In the genomic region with DNA sequence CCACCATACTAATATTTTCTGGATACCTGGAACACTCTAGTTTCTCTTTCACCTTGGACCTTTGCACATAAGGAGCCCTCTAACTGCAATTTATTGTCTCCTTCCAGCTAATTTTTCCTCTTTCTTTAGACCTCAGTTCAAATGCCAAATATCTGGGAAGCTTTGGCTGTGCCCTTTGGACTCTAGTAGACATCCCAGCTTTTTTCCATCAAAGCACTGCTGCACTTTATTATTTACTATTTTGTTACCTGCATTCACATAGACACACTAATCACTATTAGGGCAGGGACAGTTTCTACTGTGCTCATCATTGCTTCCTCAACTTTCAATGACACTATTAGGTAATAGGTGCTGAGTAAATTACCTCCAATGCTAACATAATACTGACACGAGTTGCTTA, we compare ENCODE assay signal across 18 cellular contexts. TPM values are rescaled to one million over a fixed set of nuclear protein-coding genes. Genes with fewer than 3 reads are reported as not detected.
DNase-seq lines count a peak whose midpoint lies in the region; ATAC-seq and TF ChIP-seq lines count a peak whose summit lies in the region.
"Had no signal": no experiment of that assay in that cellular context is flagged by ENCODE, and none has a peak within 500 bp of the region (broad histone marks: within the 10 kb centered on the region; RNA-seq: fewer than 3 reads in every experiment).

No MANE protein-coding gene starts in this region.

- no peak overlapping the region for H3K27ac Mint-ChIP-seq in activated T-cell treated with anti-CD3 and anti-CD28 coated beads, Interleukin-2, amount 50 U/mL, for 24 hours
- H3K27ac Mint-ChIP-seq in T-cell (peak overlapping the region; percentile 80 to 99), neural crest cell (ENCODE audit: unreplicated experiment) (no peak overlapping the region)

- no peaks in the 10 kb centered on the region for H3K27me3 Mint-ChIP-seq in activated T-cell treated with anti-CD3 and anti-CD28 coated beads, Interleukin-2, amount 50 U/mL, for 4 hours (ENCODE audit: low read depth)
- no peaks in the 10 kb centered on the region for H3K27me3 Mint-ChIP-seq in activated T-cell treated with anti-CD3 and anti-CD28 coated beads, Interleukin-2, amount 50 U/mL, for 24 hours
- H3K27me3 Mint-ChIP-seq in T-cell (no peaks in the 10 kb centered on the region), neural crest cell (ENCODE audit: low read depth) (no peaks in the 10 kb centered on the region)

- no peak for ATAC-seq in activated T-cell treated with anti-CD3 and anti-CD28 coated beads, Interleukin-2, amount 50 U/mL, for 4 hours
- ATAC-seq in T-cell (replicated peaks in 1 of 4) = no peak
- ATAC-seq in HG03571 (IDR thresholded peaks at IDR 0.05; ENCODE audit: unreplicated experiment) = no peak
- ATAC-seq in GM18517 (IDR thresholded peaks at IDR 0.05; ENCODE audit: unreplicated experiment) = no peak
- no peak for ATAC-seq in HG03025 (IDR thresholded peaks at IDR 0.05; ENCODE audit: low FRiP score, unreplicated experiment)

- H3K4me1 Mint-ChIP-seq in activated T-cell treated with anti-CD3 and anti-CD28 coated beads, Interleukin-2, amount 50 U/mL, for 4 hours (ENCODE audit: low read depth) = peaks cover 57% of the 10 kb centered on the region
- H3K4me1 Mint-ChIP-seq in activated T-cell treated with anti-CD3 and anti-CD28 coated beads, Interleukin-2, amount 50 U/mL, for 24 hours (ENCODE audit: low read depth) = peaks cover 52% of the 10 kb centered on the region
- H3K4me1 Mint-ChIP-seq in T-cell = peaks cover 49 to 75% (median 64%) of the 10 kb centered on the region in 3 donors
- peaks cover 23% of the 10 kb centered on the region for H3K4me1 Mint-ChIP-seq in neural crest cell

- no peak for TF ChIP-seq CTCF in epithelial cell of proximal tubule (conservative IDR thresholded peaks at IDR 0.05; ENCODE audit: low read depth, low read length)
- TF ChIP-seq CTCF in neural crest cell (conservative IDR thresholded peaks at IDR 0.05) = no peak

- H3K4me3 Mint-ChIP-seq in activated T-cell treated with anti-CD3 and anti-CD28 coated beads, Interleukin-2, amount 50 U/mL, for 4 hours = peak overlapping the region; percentile 85
- no peak overlapping the region for H3K4me3 Mint-ChIP-seq in activated T-cell treated with anti-CD3 and anti-CD28 coated beads, Interleukin-2, amount 50 U/mL, for 24 hours
- H3K4me3 Mint-ChIP-seq in T-cell = peak overlapping the region; percentile 87 to 98 (median 92)
- H3K4me3 Mint-ChIP-seq in neural crest cell = peak overlapping the region; percentile 90

- DNase-seq in activated T-cell treated with anti-CD3 and anti-CD28 coated beads, Interleukin-2, amount 50 U/mL, for 4 hours = no peak
- DNase-seq in activated T-cell treated with anti-CD3 and anti-CD28 coated beads, Interleukin-2, amount 50 U/mL, for 24 hours = no peak
- DNase-seq in T-cell (no peak), epithelial cell of proximal tubule (ENCODE audit: low read depth) (no peak), neural crest cell (ENCODE audit: low read depth, low spot score) (no peak)
- DNase-seq: activated CD4-positive, CD25-positive, alpha-beta regulatory T cell; adrenal gland; central memory CD4-positive, alpha-beta T cell; effector CD8-positive, alpha-beta T cell; NCI-H1930; NCI-H524; pancreas; SHP77; stimulated activated CD4-positive, alpha-beta T cell treated with anti-CD3 and anti-CD28 coated beads, Interleukin-2, amount 100 ng/mL, for 24 hours; uterus had no signal

- no peaks in the 10 kb centered on the region for H3K9me3 Mint-ChIP-seq in activated T-cell treated with anti-CD3 and anti-CD28 coated beads, Interleukin-2, amount 50 U/mL, for 4 hours
- H3K9me3 Mint-ChIP-seq in activated T-cell treated with anti-CD3 and anti-CD28 coated beads, Interleukin-2, amount 50 U/mL, for 24 hours = no peaks in the 10 kb centered on the region
- H3K9me3 Mint-ChIP-seq in T-cell (no peaks in the 10 kb centered on the region), neural crest cell (peaks cover 10% of the 10 kb centered on the region)

- POLR2A ChIA-PET in T-cell (lab: Charles Lee) = interaction anchor here in 1 of 2 donors (0.7 kb wide), 1 partner anchor 146 kb away, joined by 7 read pairs; no protein-coding TSS in a partner anchor

- H3K4me3 ChIP-seq in epithelial cell of proximal tubule (ENCODE audit: low read depth, low read length) = peak overlapping the region; percentile 70

- peaks cover 19% of the 10 kb centered on the region for H3K36me3 Mint-ChIP-seq in activated T-cell treated with anti-CD3 and anti-CD28 coated beads, Interleukin-2, amount 50 U/mL, for 4 hours (ENCODE audit: insufficient read depth)
- peaks cover 42% of the 10 kb centered on the region for H3K36me3 Mint-ChIP-seq in activated T-cell treated with anti-CD3 and anti-CD28 coated beads, Interleukin-2, amount 50 U/mL, for 24 hours (ENCODE audit: low read depth)
- H3K36me3 Mint-ChIP-seq in T-cell (peaks cover 30% of the 10 kb centered on the region), neural crest cell (ENCODE audit: low read depth) (peaks cover 23% of the 10 kb centered on the region)

- CTCF ChIA-PET in T-cell (lab: Charles Lee) = interaction anchor here in 1 of 2 donors (0.7 kb wide), 1 partner anchor 40 kb away, joined by 5 read pairs; no protein-coding TSS in a partner anchor

RNA-seq across cellular contexts. Expression of gene RIGI, which starts 2.1 kb away (rescaled TPM):
- total RNA-seq in activated T-cell treated with anti-CD3 and anti-CD28 coated beads, Interleukin-2, amount 50 U/mL, for 4 hours = 1 to 10 TPM; 2.5 to 4.1 (median 2.5) TPM
- 10 to 100 TPM; 14.0 to 27.1 (median 19.3) TPM for total RNA-seq in T-cell
- 10.9 and 18.7 TPM in 2 replicates for total RNA-seq in epithelial cell of proximal tubule
- total RNA-seq in neural crest cell = 6.4 and 6.6 TPM in 2 replicates

RNA-seq across cellular contexts. Expression of gene SMIM27, which starts 28.2 kb away (rescaled TPM):
- 1 to 10 TPM; 8.0 to 9.7 (median 9.3) TPM for total RNA-seq in activated T-cell treated with anti-CD3 and anti-CD28 coated beads, Interleukin-2, amount 50 U/mL, for 4 hours
- total RNA-seq in T-cell (10 to 100 TPM; 19.1 to 41.8 (median 33.5) TPM), epithelial cell of proximal tubule (8.6 and 8.7 TPM in 2 replicates), neural crest cell (10.2 and 13.6 TPM in 2 replicates)

RNA-seq across cellular contexts. Expression of gene TOPORS, which starts 28.5 kb away (rescaled TPM):
- 10 to 100 TPM; 12.9 to 15.0 (median 14.8) TPM for total RNA-seq in activated T-cell treated with anti-CD3 and anti-CD28 coated beads, Interleukin-2, amount 50 U/mL, for 4 hours
- total RNA-seq in T-cell (10 to 100 TPM; 14.8 to 28.3 (median 16.8) TPM), epithelial cell of proximal tubule (14.3 and 18.5 TPM in 2 replicates), neural crest cell (20.8 and 21.0 TPM in 2 replicates)

RNA-seq across cellular contexts. Expression of gene NDUFB6, which starts 49.0 kb away (rescaled TPM):
- 10 to 100 TPM; 61.7 to 65.5 (median 62.9) TPM for total RNA-seq in activated T-cell treated with anti-CD3 and anti-CD28 coated beads, Interleukin-2, amount 50 U/mL, for 4 hours
- total RNA-seq in T-cell (10 to 100 TPM; 14.8 to 21.9 (median 18.3) TPM), epithelial cell of proximal tubule (80.8 and 83.2 TPM in 2 replicates), neural crest cell (55.5 and 56.7 TPM in 2 replicates)

Comparison
In these comparisons a context has a peak if more than half of its experiments do, and no peak if none do; other contexts are left out.
1. H3K27ac Mint-ChIP-seq: peak in T-cell (2 of 2); none in activated T-cell treated with anti-CD3 and anti-CD28 coated beads, Interleukin-2, amount 50 U/mL, for 24 hours (single experiment) and neural crest cell (single experiment).